ENCODE assay signal across 8 cellular contexts in the genomic region with DNA sequence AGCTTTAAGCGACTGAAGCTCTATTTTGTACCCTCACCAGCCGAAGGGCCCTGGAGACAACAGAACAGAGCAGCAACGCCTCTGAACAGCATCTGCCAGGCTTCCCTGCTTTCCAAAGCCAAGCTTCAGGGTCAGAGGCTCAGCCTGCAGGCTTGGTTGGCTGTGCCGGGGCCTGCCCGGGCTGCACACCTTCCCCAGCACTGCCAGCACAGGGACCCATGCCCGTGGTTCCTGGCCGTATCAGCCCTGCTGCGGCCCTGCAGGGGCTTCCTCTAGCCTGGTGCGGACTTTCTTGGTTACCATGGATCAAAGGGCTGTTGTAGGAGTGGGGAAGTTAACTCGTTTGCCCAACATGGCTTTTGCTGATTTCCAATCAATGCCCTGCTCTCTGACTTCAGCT.
"Had no signal": no experiment of that assay in that cellular context is flagged by ENCODE, and none has a peak within 500 bp of the region (broad histone marks: within the 10 kb centered on the region; RNA-seq: fewer than 3 reads in every experiment).

No MANE protein-coding gene starts in this region.

- FAIRE-seq: G401.6, GM12878, GM12891, GM12892, GM18507, GM19239 had no signal

- ATAC-seq: GM12878 had no signal

- DNase-seq: GDM1, GF-D8 had no signal

- H3K4me3 ChIP-seq: GM12878 had no signal
